In the genomic region with DNA sequence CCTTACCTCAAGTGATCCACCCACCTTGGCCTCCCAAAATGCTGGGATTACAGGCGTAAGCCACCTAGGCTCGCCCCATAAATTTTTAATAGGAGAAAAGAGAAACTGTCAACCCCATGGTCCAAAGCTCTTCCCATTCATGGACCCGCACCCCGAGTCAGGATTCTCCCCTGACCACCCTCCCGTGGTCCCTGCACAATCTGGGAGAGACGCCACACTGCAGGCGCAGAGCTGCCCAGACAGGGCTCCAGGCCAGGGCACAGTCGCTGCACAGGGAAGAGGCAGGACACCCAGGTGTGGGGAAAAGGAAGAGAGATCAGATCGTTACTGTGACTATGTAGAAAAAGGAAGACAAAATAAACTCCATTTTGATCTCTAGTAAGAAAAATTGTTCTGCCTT, we compare ENCODE assay signal across 9 cellular contexts. TPM values are rescaled to one million over a fixed set of nuclear protein-coding genes. Genes with fewer than 3 reads are reported as not detected.
"Had no signal": no experiment of that assay in that cellular context is flagged by ENCODE, and none has a peak within 500 bp of the region (broad histone marks: within the 10 kb centered on the region; RNA-seq: fewer than 3 reads in every experiment).

No MANE protein-coding gene starts in this region.

- H3K27me3 Mint-ChIP-seq: IgD-negative memory B cell had no signal

- H3K4me3 Mint-ChIP-seq: HFFc6, IgD-negative memory B cell had no signal

- H3K4me3 ChIP-seq: HAP-1 had no signal

- H3K27ac ChIP-seq: HL-60 had no signal

- H3K9me3 Mint-ChIP-seq: IgD-negative memory B cell had no signal

- DNase-seq: GOT3, H7, KBM-7 had no signal

- ATAC-seq: HCT116, HepG2 had no signal

- H3K4me1 ChIP-seq: HAP-1 had no signal

- H3K36me3 ChIP-seq: HAP-1 had no signal

- H3K9me3 ChIP-seq: HAP-1 had no signal

- H3K27ac Mint-ChIP-seq: HFFc6, IgD-negative memory B cell had no signal

RNA-seq across cellular contexts. Expression of gene ZNF93, which starts 54.5 kb away (rescaled TPM):
- total RNA-seq: H7 had no signal
